18 cellular contexts compared by ENCODE assay signal in genomic region chr18:71239111-71239624, GRCh38.
DNase-seq lines count a peak whose midpoint lies in the region; ATAC-seq and TF ChIP-seq lines count a peak whose summit lies in the region.
"Had no signal": no experiment of that assay in that cellular context is flagged by ENCODE, and none has a peak within 500 bp of the region (broad histone marks: within the 10 kb centered on the region; RNA-seq: fewer than 3 reads in every experiment).

No MANE protein-coding gene starts in this region.

- peaks cover 0 to 3% of the 10 kb centered on the region in 2 donors for H3K9me3 Mint-ChIP-seq in stimulated activated naive B cell treated with anti-CD40 and anti-IgM and Interleukin-4, amounts not matched to agents 10 μg/mL and 1 μg/mL and 100 μg/mL, for 72 hours
- H3K9me3 Mint-ChIP-seq: CD8-positive, alpha-beta T cell had no signal

- DNase-seq in BE2C (peak; percentile 13), Daoy (ENCODE audit: low read depth) (peak; percentile 7), NCI-H748 treated with DMSO at 0.1 percent for 48 hours (lab: John Stamatoyannopoulos, UW) (peak; percentile 26), islet precursor cell (peak; percentile 56), SHP77 treated with DMSO at 0.1 percent for 48 hours (lab: John Stamatoyannopoulos, UW) (no peak)
- no peak for DNase-seq in stimulated activated naive B cell treated with anti-CD40 and anti-IgM and Interleukin-4, amounts not matched to agents 10 μg/mL and 1 μg/mL and 100 μg/mL, for 72 hours
- DNase-seq: CD8-positive, alpha-beta T cell; DND-41; Kasumi-1; NCI-H1092 treated with DMSO at 0.1 percent for 48 hours; NCI-H187 treated with DMSO at 0.1 percent for 48 hours; NCI-H2227 treated with DMSO at 0.1 percent for 48 hours; SIG-M5 had no signal

- no peak for TF ChIP-seq CTCF in BE2C (IDR thresholded peaks at IDR 0.05; ENCODE audit: low read depth, low read length)

- H3K9me3 ChIP-seq in BE2C = no peaks in the 10 kb centered on the region

- no peaks in the 10 kb centered on the region for H3K4me1 ChIP-seq in BE2C

- no peaks in the 10 kb centered on the region for H3K36me3 Mint-ChIP-seq in stimulated activated naive B cell treated with anti-CD40 and anti-IgM and Interleukin-4, amounts not matched to agents 10 μg/mL and 1 μg/mL and 100 μg/mL, for 72 hours
- H3K36me3 Mint-ChIP-seq: CD8-positive, alpha-beta T cell had no signal

- no peaks in the 10 kb centered on the region for H3K36me3 ChIP-seq in BE2C

- no peak for ATAC-seq in HG02763 (IDR thresholded peaks at IDR 0.05; ENCODE audit: unreplicated experiment)
- no peak for ATAC-seq in stimulated activated naive B cell treated with anti-CD40 and anti-IgM and Interleukin-4, amounts not matched to agents 10 μg/mL and 1 μg/mL and 100 μg/mL, for 72 hours (replicated peaks)
- no peak for ATAC-seq in GM21717 (IDR thresholded peaks at IDR 0.05; ENCODE audit: unreplicated experiment)
- ATAC-seq: CD8-positive, alpha-beta T cell; GM23338; HCT116; SK-N-SH treated with all-trans-retinoic acid at 6 μM for 48 hours had no signal

- no peaks in the 10 kb centered on the region for H3K4me1 Mint-ChIP-seq in stimulated activated naive B cell treated with anti-CD40 and anti-IgM and Interleukin-4, amounts not matched to agents 10 μg/mL and 1 μg/mL and 100 μg/mL, for 72 hours
- H3K4me1 Mint-ChIP-seq: GM23338 had no signal

- no peak overlapping the region for H3K27ac Mint-ChIP-seq in stimulated activated naive B cell treated with anti-CD40 and anti-IgM and Interleukin-4, amounts not matched to agents 10 μg/mL and 1 μg/mL and 100 μg/mL, for 72 hours
- H3K27ac Mint-ChIP-seq: CD8-positive, alpha-beta T cell; GM23338 had no signal

- H3K4me3 Mint-ChIP-seq in stimulated activated naive B cell treated with anti-CD40 and anti-IgM and Interleukin-4, amounts not matched to agents 10 μg/mL and 1 μg/mL and 100 μg/mL, for 72 hours = no peak overlapping the region
- H3K4me3 Mint-ChIP-seq: CD8-positive, alpha-beta T cell; GM23338 had no signal

- H3K27me3 Mint-ChIP-seq in stimulated activated naive B cell treated with anti-CD40 and anti-IgM and Interleukin-4, amounts not matched to agents 10 μg/mL and 1 μg/mL and 100 μg/mL, for 72 hours = no peaks in the 10 kb centered on the region

- no peak overlapping the region for H3K4me3 ChIP-seq in BE2C (ENCODE audit: low read depth, low read length)
- H3K4me3 ChIP-seq: GM23338 had no signal

- no peaks in the 10 kb centered on the region for H3K27me3 ChIP-seq in BE2C

Comparison
In these comparisons a context has a peak if more than half of its experiments do, and no peak if none do; other contexts are left out.
1. DNase-seq: peak in BE2C (single experiment), Daoy (single experiment), NCI-H748 treated with DMSO at 0.1 percent for 48 hours (single experiment) and islet precursor cell (single experiment); none in SHP77 treated with DMSO at 0.1 percent for 48 hours (single experiment) and stimulated activated naive B cell treated with anti-CD40 and anti-IgM and Interleukin-4, amounts not matched to agents 10 μg/mL and 1 μg/mL and 100 μg/mL, for 72 hours (single experiment).